In the genomic region with DNA sequence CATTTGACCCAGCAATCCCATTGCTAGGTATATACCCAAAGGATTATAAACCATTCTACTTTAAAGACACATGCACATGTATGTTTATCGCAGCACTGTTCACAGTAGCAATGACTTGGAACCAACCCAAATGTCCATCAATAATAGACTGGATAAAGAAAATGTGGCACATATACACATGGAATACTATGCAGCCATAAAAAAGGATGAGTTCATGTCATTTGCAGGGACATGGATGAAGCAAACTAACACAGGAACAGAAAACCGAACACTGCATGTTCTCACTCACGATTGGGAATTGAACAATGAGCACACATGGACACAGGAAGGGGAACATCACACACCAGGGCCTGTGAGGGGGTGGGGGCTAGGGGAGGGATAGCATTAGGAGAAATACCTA, we compare ENCODE assay signal across 11 cellular contexts. TPM values are rescaled to one million over a fixed set of nuclear protein-coding genes. Genes with fewer than 3 reads are reported as not detected.
"Had no signal": no experiment of that assay in that cellular context is flagged by ENCODE, and none has a peak within 500 bp of the region (broad histone marks: within the 10 kb centered on the region; RNA-seq: fewer than 3 reads in every experiment).

No MANE protein-coding gene starts in this region.

RNA-seq across cellular contexts. Expression of gene KBTBD12, which starts 8.4 kb away (rescaled TPM):
- total RNA-seq: activated CD4-positive, alpha-beta memory T cell treated with anti-CD3 and anti-CD28 coated beads for 36 hours; activated CD4-positive, alpha-beta memory T cell treated with anti-CD3 and anti-CD28 coated beads, Interleukin-2, amount 10 ng/mL, durations not matched to agents 7 days and 5 days; activated CD4-positive, alpha-beta T cell treated with anti-CD3 and anti-CD28 coated beads for 36 hours; activated CD4-positive, alpha-beta T cell treated with anti-CD3 and anti-CD28 coated beads, Interleukin-2, amount 10 ng/mL, durations not matched to agents 24 days and 14 days; activated CD4-positive, alpha-beta T cell treated with anti-CD3 and anti-CD28 coated beads, Interleukin-2, amount 10 ng/mL, durations not matched to agents 7 days and 5 days; activated CD8-positive, alpha-beta memory T cell treated with anti-CD3 and anti-CD28 coated beads for 36 hours; activated CD8-positive, alpha-beta memory T cell treated with anti-CD3 and anti-CD28 coated beads, Interleukin-2, amount 10 ng/mL, durations not matched to agents 7 days and 5 days; activated CD8-positive, alpha-beta T cell treated with anti-CD3 and anti-CD28 coated beads for 36 hours; activated CD8-positive, alpha-beta T cell treated with anti-CD3 and anti-CD28 coated beads, Interleukin-2, amount 10 ng/mL, durations not matched to agents 7 days and 5 days; T-helper 1 cell treated with Interleukin-12 subunit alpha and Interleukin-12 subunit beta and Interleukin-4 antibody, amounts not matched to agents 30 ng/mL and 1 ng/mL, for 36 hours; T-helper 2 cell treated with Interferon-gamma antibody and Interleukin-4, amounts not matched to agents 100 ng/mL and 5 ng/mL, for 36 hours had no signal
